ENCODE assay signal across 13 cellular contexts in the genomic region with DNA sequence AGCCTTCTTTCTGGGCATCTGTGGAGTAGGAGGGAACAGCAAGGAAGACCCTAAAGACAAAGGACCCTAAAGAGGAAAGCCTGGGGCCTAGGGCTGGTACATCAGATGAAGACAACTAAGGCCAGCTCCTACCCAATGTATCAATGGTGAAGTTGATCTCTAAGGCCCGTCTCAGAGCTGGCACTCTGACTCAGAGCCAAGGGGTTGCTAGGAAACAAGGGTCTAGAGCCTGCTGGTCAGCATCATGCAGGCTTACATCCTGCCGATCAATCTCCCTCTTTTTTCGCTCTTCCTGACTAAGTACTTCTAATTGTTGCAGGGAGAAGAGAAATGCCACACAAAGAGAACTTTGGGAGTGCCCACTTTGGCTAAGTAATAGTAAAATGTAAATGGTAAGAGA.
"Had no signal": no experiment of that assay in that cellular context is flagged by ENCODE, and none has a peak within 500 bp of the region (broad histone marks: within the 10 kb centered on the region; RNA-seq: fewer than 3 reads in every experiment).

No MANE protein-coding gene starts in this region.

- H3K9me3 Mint-ChIP-seq: activated CD8-positive, alpha-beta T cell treated with anti-CD3 and anti-CD28 coated beads for 36 hours; activated naive CD8-positive, alpha-beta T cell treated with anti-CD3 and anti-CD28 coated beads, Interleukin-2, amount 50 U/mL, for 24 hours; nephron progenitor cell; stimulated activated naive B cell treated with anti-CD40 and anti-IgM and Interleukin-4, amounts not matched to agents 10 μg/mL and 1 μg/mL and 100 μg/mL, for 72 hours had no signal

- H3K27ac Mint-ChIP-seq: activated CD8-positive, alpha-beta T cell treated with anti-CD3 and anti-CD28 coated beads for 36 hours; activated naive CD8-positive, alpha-beta T cell treated with anti-CD3 and anti-CD28 coated beads, Interleukin-2, amount 50 U/mL, for 24 hours; nephron progenitor cell; stimulated activated naive B cell treated with anti-CD40 and anti-IgM and Interleukin-4, amounts not matched to agents 10 μg/mL and 1 μg/mL and 100 μg/mL, for 72 hours had no signal

- ATAC-seq: activated CD8-positive, alpha-beta T cell treated with anti-CD3 and anti-CD28 coated beads for 36 hours; activated naive CD8-positive, alpha-beta T cell treated with anti-CD3 and anti-CD28 coated beads, Interleukin-2, amount 50 U/mL, for 24 hours; left ventricle myocardium superior; right lobe of liver; stimulated activated naive B cell treated with anti-CD40 and anti-IgM and Interleukin-4, amounts not matched to agents 10 μg/mL and 1 μg/mL and 100 μg/mL, for 72 hours had no signal

- DNase-seq: activated CD4-positive, CD25-positive, alpha-beta regulatory T cell treated with anti-CD3 and anti-CD28 coated beads, Interleukin-2, amount 50 U/mL, for 72 hours; activated CD8-positive, alpha-beta memory T cell treated with anti-CD3 and anti-CD28 coated beads, Interleukin-2, amount 50 U/mL, for 48 hours; activated CD8-positive, alpha-beta T cell treated with anti-CD3 and anti-CD28 coated beads for 36 hours; activated naive CD4-positive, alpha-beta T cell treated with Interleukin-2 at 50 U/mL for 16 hours; activated naive CD8-positive, alpha-beta T cell treated with anti-CD3 and anti-CD28 coated beads, Interleukin-2, amount 50 U/mL, for 24 hours; esophagus squamous epithelium; foreskin fibroblast; left ventricle myocardium superior; nephron progenitor cell; right lobe of liver; spleen; stimulated activated CD4-positive, alpha-beta T cell treated with anti-CD3 and anti-CD28 coated beads, Interleukin-2, amount 100 ng/mL, for 24 hours; stimulated activated naive B cell treated with anti-CD40 and anti-IgM and Interleukin-4, amounts not matched to agents 10 μg/mL and 1 μg/mL and 100 μg/mL, for 72 hours had no signal

- H3K4me3 Mint-ChIP-seq: activated CD8-positive, alpha-beta T cell treated with anti-CD3 and anti-CD28 coated beads for 36 hours; activated naive CD8-positive, alpha-beta T cell treated with anti-CD3 and anti-CD28 coated beads, Interleukin-2, amount 50 U/mL, for 24 hours; nephron progenitor cell; stimulated activated naive B cell treated with anti-CD40 and anti-IgM and Interleukin-4, amounts not matched to agents 10 μg/mL and 1 μg/mL and 100 μg/mL, for 72 hours had no signal

- H3K4me1 Mint-ChIP-seq: activated naive CD8-positive, alpha-beta T cell treated with anti-CD3 and anti-CD28 coated beads, Interleukin-2, amount 50 U/mL, for 24 hours; stimulated activated naive B cell treated with anti-CD40 and anti-IgM and Interleukin-4, amounts not matched to agents 10 μg/mL and 1 μg/mL and 100 μg/mL, for 72 hours had no signal

- H3K27me3 Mint-ChIP-seq: activated naive CD8-positive, alpha-beta T cell treated with anti-CD3 and anti-CD28 coated beads, Interleukin-2, amount 50 U/mL, for 24 hours had no signal
